Comparison of ENCODE assay signal across 20 cellular contexts in the genomic region with DNA sequence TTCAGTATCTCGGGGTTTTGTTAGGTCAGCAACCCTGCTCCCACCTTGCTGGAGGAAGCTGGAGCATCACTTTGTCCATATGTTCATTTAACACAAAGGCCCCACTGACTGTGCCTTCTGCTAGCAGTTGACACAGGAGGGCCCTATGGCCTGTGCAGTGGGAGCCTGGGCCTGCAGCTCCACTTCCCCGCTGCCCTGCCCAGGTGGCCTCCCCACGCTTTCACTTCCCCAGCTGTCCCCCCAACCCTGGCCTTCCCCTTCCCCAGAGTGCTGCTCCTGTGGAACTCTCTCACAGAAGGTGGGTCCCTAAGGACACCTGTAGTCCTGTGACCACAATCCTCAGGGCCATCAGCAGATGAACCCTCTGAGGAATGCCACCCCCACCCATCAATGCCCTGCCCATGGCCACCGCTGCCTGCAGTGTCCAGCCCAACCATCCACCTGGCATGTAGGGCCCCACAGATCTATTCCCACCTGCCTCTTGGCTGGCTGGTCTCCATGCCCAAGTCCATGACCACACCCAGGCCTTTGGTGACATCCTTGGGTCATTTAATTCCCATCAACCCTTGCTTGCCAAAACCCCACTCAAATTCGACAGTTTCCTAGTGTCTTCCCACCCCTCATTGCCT. TPM values are rescaled to one million over a fixed set of nuclear protein-coding genes. Genes with fewer than 3 reads are reported as not detected.
DNase-seq lines count a peak whose midpoint lies in the region; ATAC-seq and TF ChIP-seq lines count a peak whose summit lies in the region.
"Had no signal": no experiment of that assay in that cellular context is flagged by ENCODE, and none has a peak within 500 bp of the region (broad histone marks: within the 10 kb centered on the region; RNA-seq: fewer than 3 reads in every experiment).

No MANE protein-coding gene starts in this region.

- no peak for TF ChIP-seq CTCF in coronary artery (IDR thresholded peaks at IDR 0.05)

- H3K4me3 ChIP-seq in coronary artery, result no peak overlapping the region
- H3K4me3 ChIP-seq: BLaER1 treated with 17β-estradiol and CSF1 and Interleukin-3, amounts not matched to agents 10 nM and 100 nM; GM23338 had no signal

- DNase-seq in activated effector memory CD4-positive, alpha-beta T cell treated with anti-CD3 and anti-CD28 coated beads, Interleukin-2, amount 50 U/mL, for 16 hours, result peak; percentile 34
- DNase-seq in activated effector memory CD4-positive, alpha-beta T cell treated with Interleukin-2 at 50 U/mL for 16 hours, result no peak
- DNase-seq in coronary artery (ENCODE audit: low spot score) (peak; percentile 28), sciatic nerve (ENCODE audit: low spot score) (peak; percentile 34), epidermal melanocyte (ENCODE audit: insufficient read length, low spot score) (no peak), Ammon's horn (ENCODE audit: low spot score) (no peak)
- DNase-seq: 8988T; Calu3; CD8-positive, alpha-beta T cell; DMS79 treated with DMSO at 0.1 percent for 48 hours; GF-D8; HCEC 1CT; IMR-90 had no signal

- ATAC-seq in sciatic nerve (no peak), HG03342 (IDR thresholded peaks at IDR 0.05; ENCODE audit: unreplicated experiment) (no peak)
- ATAC-seq: CD8-positive, alpha-beta T cell; GM23338 had no signal

- no peak overlapping the region for H3K27ac ChIP-seq in coronary artery
- H3K27ac ChIP-seq: BLaER1 treated with 17β-estradiol and CSF1 and Interleukin-3, amounts not matched to agents 10 nM and 100 nM; HL-60 had no signal

- intact Hi-C loops in sciatic nerve (cut with DNase I), result no loop called here

RNA-seq across cellular contexts. Expression of a gene that starts 13.5 kb away (rescaled TPM):
- total RNA-seq in sciatic nerve, result not detected
- total RNA-seq: A673; B cell; Calu3; CD8-positive, alpha-beta T cell; GM23338; HT1080; IMR-90 had no signal

RNA-seq across cellular contexts. Expression of a gene that starts 39.4 kb away (rescaled TPM):
- 16.6 TPM for total RNA-seq in sciatic nerve

Comparison
In these comparisons a context has a peak if more than half of its experiments do, and no peak if none do; other contexts are left out.
1. DNase-seq: peak in activated effector memory CD4-positive, alpha-beta T cell treated with anti-CD3 and anti-CD28 coated beads, Interleukin-2, amount 50 U/mL, for 16 hours (single experiment), coronary artery (single experiment) and sciatic nerve (single experiment); none in activated effector memory CD4-positive, alpha-beta T cell treated with Interleukin-2 at 50 U/mL for 16 hours (single experiment), epidermal melanocyte (single experiment) and Ammon's horn (single experiment).